In genomic region chr6:165031491-165031890, GRCh38 we compare ENCODE assay signal across 28 cellular contexts.
"Had no signal": no experiment of that assay in that cellular context is flagged by ENCODE, and none has a peak within 500 bp of the region (broad histone marks: within the 10 kb centered on the region; RNA-seq: fewer than 3 reads in every experiment).

No MANE protein-coding gene starts in this region.

- ATAC-seq: foreskin keratinocyte; left colon; lower lobe of right lung; sciatic nerve; stimulated activated naive CD8-positive, alpha-beta T cell treated with anti-CD3 and anti-CD28 coated beads, Interleukin-15, amount 100 ng/mL, for 72 hours had no signal

- H3K4me1 ChIP-seq: colonic mucosa, esophagus muscularis mucosa, foreskin keratinocyte, left ventricle myocardium inferior, lower lobe of right lung, neural progenitor cell, prostate gland, right atrium auricular region, suprapubic skin, transverse colon, vagina had no signal

- H3K36me3 ChIP-seq: colonic mucosa, esophagus muscularis mucosa, left ventricle myocardium inferior, lower lobe of right lung, neural progenitor cell, prostate gland, right atrium auricular region, suprapubic skin, transverse colon, vagina had no signal

- H3K4me1 Mint-ChIP-seq: endodermal cell; immature natural killer cell; naive B cell; nephron; neural progenitor cell; stimulated activated naive CD8-positive, alpha-beta T cell treated with anti-CD3 and anti-CD28 coated beads, Interleukin-15, amount 100 ng/mL, for 72 hours had no signal

- DNase-seq: colonic mucosa; effector CD8-positive, alpha-beta T cell; endodermal cell; foreskin keratinocyte; hypothalamus; immature natural killer cell; islet precursor cell; kidney glomerular epithelial cell; left colon; left ventricle myocardium inferior; lower lobe of right lung; naive B cell; stimulated activated CD4-positive, alpha-beta T cell treated with anti-CD3 and anti-CD28 coated beads, Interleukin-15, amount 100 ng/mL, for 24 hours; stimulated activated CD4-positive, alpha-beta T cell treated with anti-CD3 and anti-CD28 coated beads, Interleukin-4, amount 100 ng/mL, for 1 hour; stimulated activated CD8-positive, alpha-beta memory T cell treated with anti-CD3 and anti-CD28 coated beads, Interleukin-4, amount 100 ng/mL, for 48 hours; stimulated activated naive CD4-positive, alpha-beta T cell; stimulated activated naive CD8-positive, alpha-beta T cell treated with anti-CD3 and anti-CD28 coated beads, Interleukin-15, amount 100 ng/mL, for 72 hours; transverse colon had no signal

- H3K4me2 ChIP-seq: neural progenitor cell had no signal

- H3K36me3 Mint-ChIP-seq: immature natural killer cell, naive B cell, neural progenitor cell had no signal

- H3K27me3 Mint-ChIP-seq: dendritic cell treated with granulocyte-macrophage colony-stimulating factor and Interleukin-4, amounts not matched to agents 40 ng/mL and 50 ng/mL, for 4 days; naive B cell; stimulated activated naive CD8-positive, alpha-beta T cell treated with anti-CD3 and anti-CD28 coated beads, Interleukin-15, amount 100 ng/mL, for 72 hours had no signal

- H3K9ac ChIP-seq: neural progenitor cell had no signal

- H3K4me3 ChIP-seq: colonic mucosa, esophagus muscularis mucosa, left ventricle myocardium inferior, lower lobe of right lung, neural progenitor cell, prostate gland, right atrium auricular region, skin epidermis, suprapubic skin, transverse colon, vagina had no signal

- H3K27ac Mint-ChIP-seq: dendritic cell treated with granulocyte-macrophage colony-stimulating factor and Interleukin-4, amounts not matched to agents 40 ng/mL and 50 ng/mL, for 4 days; endodermal cell; immature natural killer cell; naive B cell; nephron; neural progenitor cell; stimulated activated naive CD8-positive, alpha-beta T cell treated with anti-CD3 and anti-CD28 coated beads, Interleukin-15, amount 100 ng/mL, for 72 hours had no signal

- H3K27me3 ChIP-seq: colonic mucosa, esophagus muscularis mucosa, foreskin keratinocyte, neural progenitor cell, right atrium auricular region, suprapubic skin, transverse colon, vagina had no signal

- H3K9me3 ChIP-seq: colonic mucosa, esophagus muscularis mucosa, left ventricle myocardium inferior, lower lobe of right lung, prostate gland, right atrium auricular region, transverse colon, vagina had no signal

- H3K4me3 Mint-ChIP-seq: dendritic cell treated with granulocyte-macrophage colony-stimulating factor and Interleukin-4, amounts not matched to agents 40 ng/mL and 50 ng/mL, for 4 days; endodermal cell; immature natural killer cell; naive B cell; nephron; neural progenitor cell; stimulated activated naive CD8-positive, alpha-beta T cell treated with anti-CD3 and anti-CD28 coated beads, Interleukin-15, amount 100 ng/mL, for 72 hours had no signal
